In genomic region chr6:13355969-13356368, GRCh38 we compare ENCODE assay signal across 1 cellular context.
TF ChIP-seq lines count a peak whose summit lies in the region.

No MANE protein-coding gene starts in this region.

TF ChIP-seq in GM12878, 131 proteins besides CTCF, POLR2A, EP300 and RAD21 (continued from another document and continues in another):
- 0 out of 2 replicates have a peak, but pooled peaks have one; percentile 16 for TF ChIP-seq ZNF687 (IDR thresholded peaks at IDR 0.05)
- TF ChIP-seq ZNF24 (IDR thresholded peaks at IDR 0.05) = peak; percentile 69; the same call in 1 of the 2 replicates
- TF ChIP-seq TCF12 (IDR thresholded peaks at IDR 0.05; ENCODE audit: low read depth, low read length) = peak; percentile 71
- no peak for TF ChIP-seq TARDBP (IDR thresholded peaks at IDR 0.05; ENCODE audit: borderline replicate concordance)
- TF ChIP-seq PML (IDR thresholded peaks at IDR 0.05; ENCODE audit: low read length) = peak; percentile 46; the same call in 1 of the 2 replicates
- TF ChIP-seq MTA3 (IDR thresholded peaks at IDR 0.05; ENCODE audit: borderline replicate concordance, low read length) = peak; percentile 66; the same call in 1 of the 2 replicates
- TF ChIP-seq NFYA (IDR thresholded peaks at IDR 0.05; ENCODE audit: borderline replicate concordance, low read depth, low read length) = no peak
- TF ChIP-seq GABPA (IDR thresholded peaks at IDR 0.05; ENCODE audit: low read depth) = peak; percentile 55; the same call in 1 of the 2 replicates
- TF ChIP-seq JUNB (IDR thresholded peaks at IDR 0.05) = peak; percentile 50
- 0 out of 2 replicates have a peak, but pooled peaks have one; percentile 75 for TF ChIP-seq CBX5 (IDR thresholded peaks at IDR 0.05; ENCODE audit: low read depth)
- peak; percentile 57; the same call in 1 of the 2 replicates for TF ChIP-seq IRF4 (IDR thresholded peaks at IDR 0.05; ENCODE audit: low read depth, low read length)
- no peak for TF ChIP-seq RELA (IDR thresholded peaks at IDR 0.05; ENCODE audit: borderline replicate concordance, partially characterized antibody)
- TF ChIP-seq PRDM15 (CRISPR knock-in tag; IDR thresholded peaks at IDR 0.05) = 0 out of 2 replicates have a peak, but pooled peaks have one; percentile 25
- TF ChIP-seq, protein P1, sequence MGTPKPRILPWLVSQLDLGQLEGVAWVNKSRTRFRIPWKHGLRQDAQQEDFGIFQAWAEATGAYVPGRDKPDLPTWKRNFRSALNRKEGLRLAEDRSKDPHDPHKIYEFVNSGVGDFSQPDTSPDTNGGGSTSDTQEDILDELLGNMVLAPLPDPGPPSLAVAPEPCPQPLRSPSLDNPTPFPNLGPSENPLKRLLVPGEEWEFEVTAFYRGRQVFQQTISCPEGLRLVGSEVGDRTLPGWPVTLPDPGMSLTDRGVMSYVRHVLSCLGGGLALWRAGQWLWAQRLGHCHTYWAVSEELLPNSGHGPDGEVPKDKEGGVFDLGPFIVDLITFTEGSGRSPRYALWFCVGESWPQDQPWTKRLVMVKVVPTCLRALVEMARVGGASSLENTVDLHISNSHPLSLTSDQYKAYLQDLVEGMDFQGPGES (IDR thresholded peaks at IDR 0.05) = no peak
- TF ChIP-seq, protein P2, sequence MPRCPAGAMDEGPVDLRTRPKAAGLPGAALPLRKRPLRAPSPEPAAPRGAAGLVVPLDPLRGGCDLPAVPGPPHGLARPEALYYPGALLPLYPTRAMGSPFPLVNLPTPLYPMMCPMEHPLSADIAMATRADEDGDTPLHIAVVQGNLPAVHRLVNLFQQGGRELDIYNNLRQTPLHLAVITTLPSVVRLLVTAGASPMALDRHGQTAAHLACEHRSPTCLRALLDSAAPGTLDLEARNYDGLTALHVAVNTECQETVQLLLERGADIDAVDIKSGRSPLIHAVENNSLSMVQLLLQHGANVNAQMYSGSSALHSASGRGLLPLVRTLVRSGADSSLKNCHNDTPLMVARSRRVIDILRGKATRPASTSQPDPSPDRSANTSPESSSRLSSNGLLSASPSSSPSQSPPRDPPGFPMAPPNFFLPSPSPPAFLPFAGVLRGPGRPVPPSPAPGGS (IDR thresholded peaks at IDR 0.05; ENCODE audit: borderline replicate concordance, insufficient read depth, low read depth, low read length, poor library complexity, severe bottlenecking) = no peak
- peak; percentile 86 for TF ChIP-seq SPI1 (IDR thresholded peaks at IDR 0.05; ENCODE audit: borderline replicate concordance, insufficient read depth, low read depth, low read length)
- TF ChIP-seq FOS (IDR thresholded peaks at IDR 0.05; ENCODE audit: borderline replicate concordance, extremely low read depth, insufficient read length) = no peak
- TF ChIP-seq, protein P3, sequence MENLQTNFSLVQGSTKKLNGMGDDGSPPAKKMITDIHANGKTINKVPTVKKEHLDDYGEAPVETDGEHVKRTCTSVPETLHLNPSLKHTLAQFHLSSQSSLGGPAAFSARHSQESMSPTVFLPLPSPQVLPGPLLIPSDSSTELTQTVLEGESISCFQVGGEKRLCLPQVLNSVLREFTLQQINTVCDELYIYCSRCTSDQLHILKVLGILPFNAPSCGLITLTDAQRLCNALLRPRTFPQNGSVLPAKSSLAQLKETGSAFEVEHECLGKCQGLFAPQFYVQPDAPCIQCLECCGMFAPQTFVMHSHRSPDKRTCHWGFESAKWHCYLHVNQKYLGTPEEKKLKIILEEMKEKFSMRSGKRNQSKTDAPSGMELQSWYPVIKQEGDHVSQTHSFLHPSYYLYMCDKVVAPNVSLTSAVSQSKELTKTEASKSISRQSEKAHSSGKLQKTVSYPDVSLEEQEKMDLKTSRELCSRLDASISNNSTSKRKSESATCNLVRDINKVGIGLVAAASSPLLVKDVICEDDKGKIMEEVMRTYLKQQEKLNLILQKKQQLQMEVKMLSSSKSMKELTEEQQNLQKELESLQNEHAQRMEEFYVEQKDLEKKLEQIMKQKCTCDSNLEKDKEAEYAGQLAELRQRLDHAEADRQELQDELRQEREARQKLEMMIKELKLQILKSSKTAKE (IDR thresholded peaks at IDR 0.05; ENCODE audit: low read depth, poor library complexity, severe bottlenecking) = peak; percentile 69
- peak; percentile 57; the same call in 1 of the 2 replicates for TF ChIP-seq CREM (IDR thresholded peaks at IDR 0.05; ENCODE audit: low read depth)
- TF ChIP-seq ZBED1 (IDR thresholded peaks at IDR 0.05; ENCODE audit: borderline replicate concordance) = peak; percentile 77; the same call in 1 of the 2 replicates
- peak; percentile 80 for TF ChIP-seq MEF2A (IDR thresholded peaks at IDR 0.05; ENCODE audit: insufficient read depth, low read depth, low read length)
- TF ChIP-seq BHLHE40 (IDR thresholded peaks at IDR 0.05; ENCODE audit: borderline replicate concordance in 1 of 2, low read depth in 2 of 2, low read length in 1 of 2) = peak; percentile 30 to 60; a peak in 2 of 4 replicates
- no peak for TF ChIP-seq IRF5 (IDR thresholded peaks at IDR 0.05; ENCODE audit: borderline replicate concordance)
- peak; percentile 74 for TF ChIP-seq ATF7 (IDR thresholded peaks at IDR 0.05; ENCODE audit: low read depth)
- TF ChIP-seq CEBPB (IDR thresholded peaks at IDR 0.05; ENCODE audit: borderline replicate concordance in 1 of 2, low read depth in 2 of 2, low read length in 2 of 2) = peak in 1 of 2 experiments; percentile 40; a peak in 1 of 4 replicates
- TF ChIP-seq, protein P4, sequence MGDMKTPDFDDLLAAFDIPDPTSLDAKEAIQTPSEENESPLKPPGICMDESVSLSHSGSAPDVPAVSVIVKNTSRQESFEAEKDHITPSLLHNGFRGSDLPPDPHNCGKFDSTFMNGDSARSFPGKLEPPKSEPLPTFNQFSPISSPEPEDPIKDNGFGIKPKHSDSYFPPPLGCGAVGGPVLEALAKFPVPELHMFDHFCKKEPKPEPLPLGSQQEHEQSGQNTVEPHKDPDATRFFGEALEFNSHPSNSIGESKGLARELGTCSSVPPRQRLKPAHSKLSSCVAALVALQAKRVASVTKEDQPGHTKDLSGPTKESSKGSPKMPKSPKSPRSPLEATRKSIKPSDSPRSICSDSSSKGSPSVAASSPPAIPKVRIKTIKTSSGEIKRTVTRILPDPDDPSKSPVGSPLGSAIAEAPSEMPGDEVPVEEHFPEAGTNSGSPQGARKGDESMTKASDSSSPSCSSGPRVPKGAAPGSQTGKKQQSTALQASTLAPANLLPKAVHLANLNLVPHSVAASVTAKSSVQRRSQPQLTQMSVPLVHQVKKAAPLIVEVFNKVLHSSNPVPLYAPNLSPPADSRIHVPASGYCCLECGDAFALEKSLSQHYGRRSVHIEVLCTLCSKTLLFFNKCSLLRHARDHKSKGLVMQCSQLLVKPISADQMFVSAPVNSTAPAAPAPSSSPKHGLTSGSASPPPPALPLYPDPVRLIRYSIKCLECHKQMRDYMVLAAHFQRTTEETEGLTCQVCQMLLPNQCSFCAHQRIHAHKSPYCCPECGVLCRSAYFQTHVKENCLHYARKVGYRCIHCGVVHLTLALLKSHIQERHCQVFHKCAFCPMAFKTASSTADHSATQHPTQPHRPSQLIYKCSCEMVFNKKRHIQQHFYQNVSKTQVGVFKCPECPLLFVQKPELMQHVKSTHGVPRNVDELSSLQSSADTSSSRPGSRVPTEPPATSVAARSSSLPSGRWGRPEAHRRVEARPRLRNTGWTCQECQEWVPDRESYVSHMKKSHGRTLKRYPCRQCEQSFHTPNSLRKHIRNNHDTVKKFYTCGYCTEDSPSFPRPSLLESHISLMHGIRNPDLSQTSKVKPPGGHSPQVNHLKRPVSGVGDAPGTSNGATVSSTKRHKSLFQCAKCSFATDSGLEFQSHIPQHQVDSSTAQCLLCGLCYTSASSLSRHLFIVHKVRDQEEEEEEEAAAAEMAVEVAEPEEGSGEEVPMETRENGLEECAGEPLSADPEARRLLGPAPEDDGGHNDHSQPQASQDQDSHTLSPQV (IDR thresholded peaks at IDR 0.05) = no peak
- TF ChIP-seq EED (IDR thresholded peaks at IDR 0.05; ENCODE audit: low read depth) = peak; percentile 15; the same call in 1 of the 2 replicates
- TF ChIP-seq RFX5 (IDR thresholded peaks at IDR 0.05; ENCODE audit: low read depth, low read length) = no peak
- no peak for TF ChIP-seq NR2F1 (conservative IDR thresholded peaks at IDR 0.05)
- TF ChIP-seq ASH2L (IDR thresholded peaks at IDR 0.05; ENCODE audit: borderline replicate concordance, low read depth) = 0 out of 2 replicates have a peak, but pooled peaks have one; percentile 19
- 0 out of 2 replicates have a peak, but pooled peaks have one; percentile 8 for TF ChIP-seq SMC3 (IDR thresholded peaks at IDR 0.05; ENCODE audit: borderline replicate concordance, low read length)
- TF ChIP-seq ZNF217 (IDR thresholded peaks at IDR 0.05) = no peak
- TF ChIP-seq IKZF2 (IDR thresholded peaks at IDR 0.05) = peak in 1 of 2 experiments; percentile 3; a peak in 1 of 4 replicates
- 0 out of 2 replicates have a peak, but pooled peaks have one; percentile 23 for TF ChIP-seq TAF1 (IDR thresholded peaks at IDR 0.05; ENCODE audit: borderline replicate concordance, low read depth, low read length)
- no peak for TF ChIP-seq MYC (IDR thresholded peaks at IDR 0.05; ENCODE audit: insufficient read depth, insufficient read length, insufficient replicate concordance, low read length, severe bottlenecking)
- TF ChIP-seq TBL1XR1 (IDR thresholded peaks at IDR 0.05; ENCODE audit: low read depth, low read length) = 0 out of 2 replicates have a peak, but pooled peaks have one; percentile 68
- TF ChIP-seq RUNX3 (IDR thresholded peaks at IDR 0.05; ENCODE audit: low read length) = peak; percentile 82
- TF ChIP-seq, protein P5, sequence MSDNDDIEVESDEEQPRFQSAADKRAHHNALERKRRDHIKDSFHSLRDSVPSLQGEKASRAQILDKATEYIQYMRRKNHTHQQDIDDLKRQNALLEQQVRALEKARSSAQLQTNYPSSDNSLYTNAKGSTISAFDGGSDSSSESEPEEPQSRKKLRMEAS (IDR thresholded peaks at IDR 0.05; ENCODE audit: low read depth, low read length) = no peak
- TF ChIP-seq, protein P6, sequence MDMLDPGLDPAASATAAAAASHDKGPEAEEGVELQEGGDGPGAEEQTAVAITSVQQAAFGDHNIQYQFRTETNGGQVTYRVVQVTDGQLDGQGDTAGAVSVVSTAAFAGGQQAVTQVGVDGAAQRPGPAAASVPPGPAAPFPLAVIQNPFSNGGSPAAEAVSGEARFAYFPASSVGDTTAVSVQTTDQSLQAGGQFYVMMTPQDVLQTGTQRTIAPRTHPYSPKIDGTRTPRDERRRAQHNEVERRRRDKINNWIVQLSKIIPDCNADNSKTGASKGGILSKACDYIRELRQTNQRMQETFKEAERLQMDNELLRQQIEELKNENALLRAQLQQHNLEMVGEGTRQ (IDR thresholded peaks at IDR 0.05; ENCODE audit: borderline replicate concordance, low read depth, low read length) = no peak
- TF ChIP-seq BCL11A (IDR thresholded peaks at IDR 0.05; ENCODE audit: low read depth, low read length) = peak; percentile 64; the same call in 1 of the 2 replicates
- no peak for TF ChIP-seq BRCA1 (IDR thresholded peaks at IDR 0.05; ENCODE audit: low read depth, low read length)
